Comparison of ENCODE assay signal across 2 cellular contexts in genomic region chr19:9940778-9941177, GRCh38.
TF ChIP-seq lines count a peak whose summit lies in the region.

No MANE protein-coding gene starts in this region.

TF ChIP-seq in K562, 482 proteins besides CTCF, POLR2A, EP300 and RAD21:
- TF ChIP-seq ZBTB1 (CRISPR knock-in tag; IDR thresholded peaks at IDR 0.05; ENCODE audit: borderline replicate concordance, low read depth) (peak; percentile 86), ZNF445 (CRISPR knock-in tag; IDR thresholded peaks at IDR 0.05; ENCODE audit: low read depth) (no peak), CHD7 (IDR thresholded peaks at IDR 0.05; ENCODE audit: low read depth, low read length) (no peak), BCLAF1 (IDR thresholded peaks at IDR 0.05; ENCODE audit: borderline replicate concordance in 1 of 2, control insufficient read depth in 1 of 2, low read depth in 2 of 2, low read length in 1 of 2) (no peak), ESRRA (IDR thresholded peaks at IDR 0.05; ENCODE audit: borderline replicate concordance, low read depth) (peak; percentile 78), CBFB (CRISPR knock-in tag; IDR thresholded peaks at IDR 0.05) (no peak), ZNF75A (CRISPR knock-in tag; IDR thresholded peaks at IDR 0.05) (no peak)

TF ChIP-seq in HepG2, 621 proteins besides CTCF, POLR2A, EP300 and RAD21:
- TF ChIP-seq ZNF431 (CRISPR knock-in tag; IDR thresholded peaks at IDR 0.05; ENCODE audit: borderline replicate concordance, low read depth): no peak
- TF ChIP-seq HOMEZ (CRISPR knock-in tag; IDR thresholded peaks at IDR 0.05; ENCODE audit: low read depth): no peak
- TF ChIP-seq ZSCAN29 (CRISPR knock-in tag; conservative IDR thresholded peaks at IDR 0.05): no peak
- no peak for TF ChIP-seq CENPT (CRISPR knock-in tag; IDR thresholded peaks at IDR 0.05; ENCODE audit: low read depth)
- TF ChIP-seq BRF2 (CRISPR knock-in tag; IDR thresholded peaks at IDR 0.05): no peak
- TF ChIP-seq CEBPB (IDR thresholded peaks at IDR 0.05; ENCODE audit: borderline replicate concordance, low read depth, low read length): peak; percentile 39; the same call in 1 of the 2 replicates
- TF ChIP-seq HOXA9 (CRISPR knock-in tag; IDR thresholded peaks at IDR 0.05; ENCODE audit: borderline replicate concordance): no peak
- no peak for TF ChIP-seq LCORL (IDR thresholded peaks at IDR 0.05)
- TF ChIP-seq LCORL (CRISPR knock-in tag; IDR thresholded peaks at IDR 0.05): 0 out of 2 replicates have a peak, but pooled peaks have one; percentile 29
- TF ChIP-seq FOSL2 (CRISPR knock-in tag; IDR thresholded peaks at IDR 0.05): peak; percentile 58
- no peak for TF ChIP-seq ETS1 (CRISPR knock-in tag; IDR thresholded peaks at IDR 0.05)
- TF ChIP-seq RARA (CRISPR knock-in tag; IDR thresholded peaks at IDR 0.05): peak; percentile 70
- peak; percentile 50 for TF ChIP-seq HNF4A (CRISPR knock-in tag; IDR thresholded peaks at IDR 0.05)
- no peak for TF ChIP-seq NR2F1 (CRISPR knock-in tag; IDR thresholded peaks at IDR 0.05)
- TF ChIP-seq ZBTB46 (CRISPR knock-in tag; IDR thresholded peaks at IDR 0.05; ENCODE audit: borderline replicate concordance): no peak
- TF ChIP-seq PLRG1 (conservative IDR thresholded peaks at IDR 0.05): no peak
- peak; percentile 30 for TF ChIP-seq SKI (IDR thresholded peaks at IDR 0.05; ENCODE audit: partially characterized antibody)
- TF ChIP-seq RXRA (CRISPR knock-in tag; IDR thresholded peaks at IDR 0.05): peak; percentile 39; the same call in 1 of the 2 replicates
- TF ChIP-seq ZNF383 (CRISPR knock-in tag; IDR thresholded peaks at IDR 0.05; ENCODE audit: borderline replicate concordance): no peak
- no peak for TF ChIP-seq ZNF788 (CRISPR knock-in tag; IDR thresholded peaks at IDR 0.05; ENCODE audit: borderline replicate concordance)
- TF ChIP-seq ATF6 (CRISPR knock-in tag; conservative IDR thresholded peaks at IDR 0.05): no peak
